21 cellular contexts compared by ENCODE assay signal in genomic region chr2:148568597-148568996, GRCh38.
A peak's percentile ranks its signal among the peaks of the same experiment; 100 is the strongest.
DNase-seq lines count a peak whose midpoint lies in the region; ATAC-seq and TF ChIP-seq lines count a peak whose summit lies in the region.
"Had no signal": no experiment of that assay in that cellular context is flagged by ENCODE, and none has a peak within 500 bp of the region (broad histone marks: within the 10 kb centered on the region; RNA-seq: fewer than 3 reads in every experiment).

No MANE protein-coding gene starts in this region.

- intact Hi-C loops in activated CD4-positive, alpha-beta T cell treated with anti-CD3 and anti-CD28 coated beads for 36 hours (cut with DNase I, micrococcal nuclease) = loop anchor here in 1 of 2 experiments (5.0 kb wide), 1 partner anchor 419 kb away; no protein-coding TSS in a partner anchor
- intact Hi-C loops in CD4-positive, alpha-beta memory T cell (cut with micrococcal nuclease) = no loop called here
- intact Hi-C loops in activated CD4-positive, alpha-beta memory T cell treated with anti-CD3 and anti-CD28 coated beads for 36 hours (cut with micrococcal nuclease) = loop anchor here (5.0 kb wide), 1 partner anchor 34 kb away; no protein-coding TSS in a partner anchor

- no peaks in the 10 kb centered on the region for H3K9me2 ChIP-seq in MM.1S (replicated peaks; ENCODE audit: insufficient read depth, low read length)

- no peaks in the 10 kb centered on the region for H3K27me3 Mint-ChIP-seq in activated CD4-positive, alpha-beta T cell treated with anti-CD3 and anti-CD28 coated beads for 36 hours
- no peaks in the 10 kb centered on the region for H3K27me3 Mint-ChIP-seq in CD4-positive, alpha-beta memory T cell
- H3K27me3 Mint-ChIP-seq in activated CD4-positive, alpha-beta memory T cell treated with anti-CD3 and anti-CD28 coated beads for 36 hours = no peaks in the 10 kb centered on the region
- H3K27me3 Mint-ChIP-seq: activated naive CD4-positive, alpha-beta T cell treated with anti-CD3 and anti-CD28 coated beads, Interleukin-2, amount 50 U/mL, for 24 hours had no signal

- no peak overlapping the region for H2AFZ ChIP-seq in MM.1S (ENCODE audit: low read length)

- no peaks in the 10 kb centered on the region for H3K36me3 Mint-ChIP-seq in activated CD4-positive, alpha-beta T cell treated with anti-CD3 and anti-CD28 coated beads for 36 hours (ENCODE audit: low read depth)
- H3K36me3 Mint-ChIP-seq in CD4-positive, alpha-beta memory T cell = no peaks in the 10 kb centered on the region
- no peaks in the 10 kb centered on the region for H3K36me3 Mint-ChIP-seq in activated CD4-positive, alpha-beta memory T cell treated with anti-CD3 and anti-CD28 coated beads for 36 hours
- H3K36me3 Mint-ChIP-seq: activated naive CD4-positive, alpha-beta T cell treated with anti-CD3 and anti-CD28 coated beads, Interleukin-2, amount 50 U/mL, for 24 hours; mesothelial cell of epicardium had no signal

- peak; percentile 85 for ATAC-seq in activated CD4-positive, alpha-beta T cell treated with anti-CD3 and anti-CD28 coated beads for 36 hours
- ATAC-seq: left lung, psoas muscle had no signal

- DNase-seq in activated CD4-positive, alpha-beta T cell treated with anti-CD3 and anti-CD28 coated beads for 36 hours = peak; percentile 59
- DNase-seq in activated CD4-positive, alpha-beta T cell treated with anti-CD3 and anti-CD28 coated beads for 4 hours = no peak
- DNase-seq in CD4-positive, alpha-beta memory T cell = peak in 4 of 5 donors; percentile 14 to 45 (median 30)
- DNase-seq in activated CD4-positive, alpha-beta memory T cell treated with anti-CD3 and anti-CD28 coated beads for 36 hours = peak; percentile 45
- peak; percentile 35 for DNase-seq in islet precursor cell
- DNase-seq in SHP77 treated with DMSO at 0.1 percent for 48 hours (lab: John Stamatoyannopoulos, UW) = no peak
- no peak for DNase-seq in MM.1S
- DNase-seq in NCI-H1105 (lab: John Stamatoyannopoulos, UW) = no peak
- DNase-seq: 8988T; activated CD4-positive, CD25-positive, alpha-beta regulatory T cell; BE2C; Calu3; NCI-H1417; NCI-H2107; NCI-H510A; NK-92 treated with Interleukin-12 subunit alpha and Interleukin-12 subunit beta, amount 100 ng/mL, for 24 hours; psoas muscle had no signal

- no peaks in the 10 kb centered on the region for H3K9me3 ChIP-seq in CD4-positive, alpha-beta memory T cell (ENCODE audit: control insufficient read depth in 1 of 2, low read length in 2 of 2)
- no peaks in the 10 kb centered on the region for H3K9me3 ChIP-seq in MM.1S (replicated peaks; ENCODE audit: insufficient read depth, low read length)
- H3K9me3 ChIP-seq: BE2C, left lung, psoas muscle had no signal

- no peak overlapping the region for H3K4me3 Mint-ChIP-seq in activated CD4-positive, alpha-beta T cell treated with anti-CD3 and anti-CD28 coated beads for 36 hours
- H3K4me3 Mint-ChIP-seq in CD4-positive, alpha-beta memory T cell = peak overlapping the region in 3 of 8 donors; percentile 6 to 53 (median 47)
- no peak overlapping the region for H3K4me3 Mint-ChIP-seq in activated CD4-positive, alpha-beta memory T cell treated with anti-CD3 and anti-CD28 coated beads for 36 hours
- H3K4me3 Mint-ChIP-seq: activated naive CD4-positive, alpha-beta T cell treated with anti-CD3 and anti-CD28 coated beads, Interleukin-2, amount 50 U/mL, for 24 hours; mesothelial cell of epicardium; neural crest cell had no signal

- no peak for TF ChIP-seq CTCF in MM.1S (IDR thresholded peaks at IDR 0.05; ENCODE audit: low read length)

- peaks cover 12% of the 10 kb centered on the region for H3K4me1 ChIP-seq in CD4-positive, alpha-beta memory T cell (ENCODE audit: insufficient read depth, low read length)
- peaks cover 12% of the 10 kb centered on the region for H3K4me1 ChIP-seq in MM.1S (ENCODE audit: low read length)
- H3K4me1 ChIP-seq: BE2C, left lung, psoas muscle had no signal

- no peak overlapping the region for H3K4me2 ChIP-seq in MM.1S (ENCODE audit: low read depth, low read length)

- peaks cover 12% of the 10 kb centered on the region for H3K4me1 Mint-ChIP-seq in activated CD4-positive, alpha-beta T cell treated with anti-CD3 and anti-CD28 coated beads for 36 hours
- peaks cover 7 to 20% (median 14%) of the 10 kb centered on the region in 4 donors for H3K4me1 Mint-ChIP-seq in CD4-positive, alpha-beta memory T cell
- peaks cover 10% of the 10 kb centered on the region for H3K4me1 Mint-ChIP-seq in activated CD4-positive, alpha-beta memory T cell treated with anti-CD3 and anti-CD28 coated beads for 36 hours (ENCODE audit: low read depth)
- H3K4me1 Mint-ChIP-seq: mesothelial cell of epicardium had no signal

- H3K27ac ChIP-seq in CD4-positive, alpha-beta memory T cell (ENCODE audit: low read depth, low read length) = no peak overlapping the region
- no peak overlapping the region for H3K27ac ChIP-seq in MM.1S (ENCODE audit: low read length)
- H3K27ac ChIP-seq: left lung, psoas muscle had no signal

- no peak overlapping the region for H3K4me3 ChIP-seq in CD4-positive, alpha-beta memory T cell (ENCODE audit: low read length in 2 of 2)
- no peak overlapping the region for H3K4me3 ChIP-seq in MM.1S (ENCODE audit: low read length)
- H3K4me3 ChIP-seq: left lung, psoas muscle had no signal

- no peaks in the 10 kb centered on the region for H3F3A ChIP-seq in MM.1S (ENCODE audit: insufficient read depth, low read length)

- no peaks in the 10 kb centered on the region for H4K20me1 ChIP-seq in MM.1S (ENCODE audit: insufficient read depth, low read length)

- H3K36me3 ChIP-seq in CD4-positive, alpha-beta memory T cell (ENCODE audit: insufficient read depth, low read length) = no peaks in the 10 kb centered on the region
- H3K36me3 ChIP-seq in MM.1S (replicated peaks; ENCODE audit: insufficient read depth, low read length) = no peaks in the 10 kb centered on the region
- H3K36me3 ChIP-seq: BE2C, left lung had no signal

- no peaks in the 10 kb centered on the region for H3K79me2 ChIP-seq in MM.1S (ENCODE audit: low read length)

- H3K9ac ChIP-seq in MM.1S (ENCODE audit: low read length) = no peak overlapping the region

- POLR2A ChIA-PET in activated CD4-positive, alpha-beta T cell treated with anti-CD3 and anti-CD28 coated beads for 36 hours (lab: Charles Lee) = no interaction called here
- POLR2A ChIA-PET in CD4-positive, alpha-beta memory T cell (lab: Charles Lee; ENCODE audit: partially characterized antibody) = interaction anchor here (1.3 to 1.6 kb wide), 2 partner anchors 14 to 15 kb away, joined by 4 to 6 read pairs; no protein-coding TSS in a partner anchor
- POLR2A ChIA-PET in activated CD4-positive, alpha-beta memory T cell treated with anti-CD3 and anti-CD28 coated beads for 36 hours (lab: Charles Lee) = interaction anchor here (1.4 kb wide), 1 partner anchor 15 kb away, joined by 3 read pairs; no protein-coding TSS in a partner anchor

- CTCF ChIA-PET in activated CD4-positive, alpha-beta T cell treated with anti-CD3 and anti-CD28 coated beads for 36 hours (lab: Charles Lee) = interaction anchor here (1.8 to 1.9 kb wide), 2 partner anchors 9 to 15 kb away, joined by 4 to 5 read pairs; no protein-coding TSS in a partner anchor
- CTCF ChIA-PET in CD4-positive, alpha-beta memory T cell (lab: Charles Lee; ENCODE audit: partially characterized antibody) = no interaction called here
- CTCF ChIA-PET in activated CD4-positive, alpha-beta memory T cell treated with anti-CD3 and anti-CD28 coated beads for 36 hours (lab: Charles Lee) = no interaction called here

- no peaks in the 10 kb centered on the region for H3K27me3 ChIP-seq in CD4-positive, alpha-beta memory T cell (ENCODE audit: insufficient read depth, low read length)
- no peaks in the 10 kb centered on the region for H3K27me3 ChIP-seq in MM.1S (replicated peaks; ENCODE audit: insufficient read depth, low read length)
- H3K27me3 ChIP-seq: BE2C, left lung had no signal

- no peak overlapping the region for H3K27ac Mint-ChIP-seq in activated CD4-positive, alpha-beta T cell treated with anti-CD3 and anti-CD28 coated beads for 36 hours
- H3K27ac Mint-ChIP-seq in CD4-positive, alpha-beta memory T cell = peak overlapping the region in 4 of 7 donors; percentile 1 to 81 (median 62)
- no peak overlapping the region for H3K27ac Mint-ChIP-seq in activated CD4-positive, alpha-beta memory T cell treated with anti-CD3 and anti-CD28 coated beads for 36 hours
- H3K27ac Mint-ChIP-seq: activated naive CD4-positive, alpha-beta T cell treated with anti-CD3 and anti-CD28 coated beads, Interleukin-2, amount 50 U/mL, for 24 hours; mesothelial cell of epicardium had no signal

- no peaks in the 10 kb centered on the region for H3K9me3 Mint-ChIP-seq in activated CD4-positive, alpha-beta T cell treated with anti-CD3 and anti-CD28 coated beads for 36 hours (ENCODE audit: low read depth)
- H3K9me3 Mint-ChIP-seq in CD4-positive, alpha-beta memory T cell = no peaks in the 10 kb centered on the region
- H3K9me3 Mint-ChIP-seq in activated CD4-positive, alpha-beta memory T cell treated with anti-CD3 and anti-CD28 coated beads for 36 hours = no peaks in the 10 kb centered on the region
- H3K9me3 Mint-ChIP-seq: activated naive CD4-positive, alpha-beta T cell treated with anti-CD3 and anti-CD28 coated beads, Interleukin-2, amount 50 U/mL, for 24 hours; mesothelial cell of epicardium; neural crest cell had no signal

Comparison
In these comparisons a context has a peak if more than half of its experiments do, and no peak if none do; other contexts are left out.
1. DNase-seq: peak in activated CD4-positive, alpha-beta T cell treated with anti-CD3 and anti-CD28 coated beads for 36 hours (single experiment), CD4-positive, alpha-beta memory T cell (4 of 5), activated CD4-positive, alpha-beta memory T cell treated with anti-CD3 and anti-CD28 coated beads for 36 hours (single experiment) and islet precursor cell (single experiment); none in activated CD4-positive, alpha-beta T cell treated with anti-CD3 and anti-CD28 coated beads for 4 hours (0 of 2), SHP77 treated with DMSO at 0.1 percent for 48 hours (single experiment), MM.1S (single experiment) and NCI-H1105 (single experiment).
2. H3K27ac Mint-ChIP-seq: peak in CD4-positive, alpha-beta memory T cell (4 of 7); none in activated CD4-positive, alpha-beta T cell treated with anti-CD3 and anti-CD28 coated beads for 36 hours (single experiment) and activated CD4-positive, alpha-beta memory T cell treated with anti-CD3 and anti-CD28 coated beads for 36 hours (single experiment).